In the genomic region with DNA sequence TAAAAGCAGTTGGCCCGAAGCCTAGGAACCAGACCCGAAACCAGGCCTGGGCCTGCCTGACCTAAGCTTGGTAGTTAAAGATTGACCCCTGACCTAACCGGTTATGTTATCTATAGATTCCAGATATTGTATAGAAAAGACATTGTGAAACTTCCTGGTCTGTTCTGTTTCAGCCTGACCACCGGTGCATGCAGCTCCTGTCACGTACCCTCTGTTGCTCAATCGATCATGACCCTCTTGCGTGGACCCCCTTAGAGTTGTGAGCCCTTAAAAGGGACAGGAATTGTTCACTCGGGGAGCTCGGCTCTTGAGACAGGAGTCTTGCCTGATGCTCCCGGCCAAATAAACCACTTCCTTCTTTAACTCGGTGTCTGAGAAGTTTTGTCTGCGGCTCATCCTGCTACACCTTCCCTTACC, we compare ENCODE assay signal across 1 cellular context.
TF ChIP-seq lines count a peak whose summit lies in the region.

No MANE protein-coding gene starts in this region.

TF ChIP-seq in GM12878, 131 proteins besides CTCF, POLR2A, EP300 and RAD21:
- TF ChIP-seq BHLHE40 (IDR thresholded peaks at IDR 0.05; ENCODE audit: borderline replicate concordance in 1 of 2, low read depth in 2 of 2, low read length in 1 of 2), result peak in 1 of 2 experiments; percentile 20; a peak in 1 of 4 replicates
- peak; percentile 71 for TF ChIP-seq NR2C1 (IDR thresholded peaks at IDR 0.05)
- peak; percentile 59 for TF ChIP-seq RUNX3 (IDR thresholded peaks at IDR 0.05; ENCODE audit: low read length)
- peak; percentile 21; the same call in 1 of the 2 replicates for TF ChIP-seq BCL11A (IDR thresholded peaks at IDR 0.05; ENCODE audit: low read depth, low read length)
- TF ChIP-seq, protein P1, sequence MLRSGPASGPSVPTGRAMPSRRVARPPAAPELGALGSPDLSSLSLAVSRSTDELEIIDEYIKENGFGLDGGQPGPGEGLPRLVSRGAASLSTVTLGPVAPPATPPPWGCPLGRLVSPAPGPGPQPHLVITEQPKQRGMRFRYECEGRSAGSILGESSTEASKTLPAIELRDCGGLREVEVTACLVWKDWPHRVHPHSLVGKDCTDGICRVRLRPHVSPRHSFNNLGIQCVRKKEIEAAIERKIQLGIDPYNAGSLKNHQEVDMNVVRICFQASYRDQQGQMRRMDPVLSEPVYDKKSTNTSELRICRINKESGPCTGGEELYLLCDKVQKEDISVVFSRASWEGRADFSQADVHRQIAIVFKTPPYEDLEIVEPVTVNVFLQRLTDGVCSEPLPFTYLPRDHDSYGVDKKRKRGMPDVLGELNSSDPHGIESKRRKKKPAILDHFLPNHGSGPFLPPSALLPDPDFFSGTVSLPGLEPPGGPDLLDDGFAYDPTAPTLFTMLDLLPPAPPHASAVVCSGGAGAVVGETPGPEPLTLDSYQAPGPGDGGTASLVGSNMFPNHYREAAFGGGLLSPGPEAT (IDR thresholded peaks at IDR 0.05; ENCODE audit: low read depth), result peak; percentile 43; the same call in 1 of the 2 replicates
- TF ChIP-seq GATAD2B (conservative IDR thresholded peaks at IDR 0.05; ENCODE audit: low read depth), result peak; percentile 52
- TF ChIP-seq ATF7 (IDR thresholded peaks at IDR 0.05; ENCODE audit: low read depth), result peak; percentile 36; the same call in 1 of the 2 replicates
- peak in 1 of 2 experiments; percentile 40; a peak in 1 of 4 replicates for TF ChIP-seq ETV6 (conservative IDR thresholded peaks at IDR 0.05 in 1 of 2, IDR thresholded peaks at IDR 0.05 in 1 of 2; ENCODE audit: borderline replicate concordance in 1 of 2, low read depth in 1 of 2)
- peak; percentile 68 for TF ChIP-seq IKZF1 (conservative IDR thresholded peaks at IDR 0.05)
- 0 out of 2 replicates have a peak, but pooled peaks have one; percentile 23 for TF ChIP-seq PAX5 (IDR thresholded peaks at IDR 0.05; ENCODE audit: borderline replicate concordance, low read depth, low read length)
- peak; percentile 46 to 63 for TF ChIP-seq IKZF2 (IDR thresholded peaks at IDR 0.05)
- 0 out of 2 replicates have a peak, but pooled peaks have one; percentile 26 for TF ChIP-seq MLLT1 (IDR thresholded peaks at IDR 0.05)
- TF ChIP-seq MEF2B (IDR thresholded peaks at IDR 0.05; ENCODE audit: partially characterized antibody, poor library complexity, severe bottlenecking), result peak; percentile 29
- TF ChIP-seq, protein P2, sequence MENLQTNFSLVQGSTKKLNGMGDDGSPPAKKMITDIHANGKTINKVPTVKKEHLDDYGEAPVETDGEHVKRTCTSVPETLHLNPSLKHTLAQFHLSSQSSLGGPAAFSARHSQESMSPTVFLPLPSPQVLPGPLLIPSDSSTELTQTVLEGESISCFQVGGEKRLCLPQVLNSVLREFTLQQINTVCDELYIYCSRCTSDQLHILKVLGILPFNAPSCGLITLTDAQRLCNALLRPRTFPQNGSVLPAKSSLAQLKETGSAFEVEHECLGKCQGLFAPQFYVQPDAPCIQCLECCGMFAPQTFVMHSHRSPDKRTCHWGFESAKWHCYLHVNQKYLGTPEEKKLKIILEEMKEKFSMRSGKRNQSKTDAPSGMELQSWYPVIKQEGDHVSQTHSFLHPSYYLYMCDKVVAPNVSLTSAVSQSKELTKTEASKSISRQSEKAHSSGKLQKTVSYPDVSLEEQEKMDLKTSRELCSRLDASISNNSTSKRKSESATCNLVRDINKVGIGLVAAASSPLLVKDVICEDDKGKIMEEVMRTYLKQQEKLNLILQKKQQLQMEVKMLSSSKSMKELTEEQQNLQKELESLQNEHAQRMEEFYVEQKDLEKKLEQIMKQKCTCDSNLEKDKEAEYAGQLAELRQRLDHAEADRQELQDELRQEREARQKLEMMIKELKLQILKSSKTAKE (IDR thresholded peaks at IDR 0.05; ENCODE audit: low read depth, poor library complexity, severe bottlenecking), result peak; percentile 39
- TF ChIP-seq FOXM1 (IDR thresholded peaks at IDR 0.05; ENCODE audit: low read depth, low read length), result peak; percentile 25; the same call in 1 of the 2 replicates
- 0 out of 2 replicates have a peak, but pooled peaks have one; percentile 18 for TF ChIP-seq EED (IDR thresholded peaks at IDR 0.05; ENCODE audit: low read depth)
- TF ChIP-seq SPI1 (IDR thresholded peaks at IDR 0.05; ENCODE audit: borderline replicate concordance, insufficient read depth, low read depth, low read length), result peak; percentile 36; the same call in 1 of the 2 replicates
- peak; percentile 55 for TF ChIP-seq MTA2 (IDR thresholded peaks at IDR 0.05; ENCODE audit: low read depth)
- peak; percentile 94 for TF ChIP-seq NR2F1 (conservative IDR thresholded peaks at IDR 0.05)
- TF ChIP-seq, protein P3, sequence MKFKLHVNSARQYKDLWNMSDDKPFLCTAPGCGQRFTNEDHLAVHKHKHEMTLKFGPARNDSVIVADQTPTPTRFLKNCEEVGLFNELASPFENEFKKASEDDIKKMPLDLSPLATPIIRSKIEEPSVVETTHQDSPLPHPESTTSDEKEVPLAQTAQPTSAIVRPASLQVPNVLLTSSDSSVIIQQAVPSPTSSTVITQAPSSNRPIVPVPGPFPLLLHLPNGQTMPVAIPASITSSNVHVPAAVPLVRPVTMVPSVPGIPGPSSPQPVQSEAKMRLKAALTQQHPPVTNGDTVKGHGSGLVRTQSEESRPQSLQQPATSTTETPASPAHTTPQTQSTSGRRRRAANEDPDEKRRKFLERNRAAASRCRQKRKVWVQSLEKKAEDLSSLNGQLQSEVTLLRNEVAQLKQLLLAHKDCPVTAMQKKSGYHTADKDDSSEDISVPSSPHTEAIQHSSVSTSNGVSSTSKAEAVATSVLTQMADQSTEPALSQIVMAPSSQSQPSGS (IDR thresholded peaks at IDR 0.05; ENCODE audit: low read length), result peak; percentile 20; the same call in 1 of the 2 replicates
- TF ChIP-seq, protein P4, sequence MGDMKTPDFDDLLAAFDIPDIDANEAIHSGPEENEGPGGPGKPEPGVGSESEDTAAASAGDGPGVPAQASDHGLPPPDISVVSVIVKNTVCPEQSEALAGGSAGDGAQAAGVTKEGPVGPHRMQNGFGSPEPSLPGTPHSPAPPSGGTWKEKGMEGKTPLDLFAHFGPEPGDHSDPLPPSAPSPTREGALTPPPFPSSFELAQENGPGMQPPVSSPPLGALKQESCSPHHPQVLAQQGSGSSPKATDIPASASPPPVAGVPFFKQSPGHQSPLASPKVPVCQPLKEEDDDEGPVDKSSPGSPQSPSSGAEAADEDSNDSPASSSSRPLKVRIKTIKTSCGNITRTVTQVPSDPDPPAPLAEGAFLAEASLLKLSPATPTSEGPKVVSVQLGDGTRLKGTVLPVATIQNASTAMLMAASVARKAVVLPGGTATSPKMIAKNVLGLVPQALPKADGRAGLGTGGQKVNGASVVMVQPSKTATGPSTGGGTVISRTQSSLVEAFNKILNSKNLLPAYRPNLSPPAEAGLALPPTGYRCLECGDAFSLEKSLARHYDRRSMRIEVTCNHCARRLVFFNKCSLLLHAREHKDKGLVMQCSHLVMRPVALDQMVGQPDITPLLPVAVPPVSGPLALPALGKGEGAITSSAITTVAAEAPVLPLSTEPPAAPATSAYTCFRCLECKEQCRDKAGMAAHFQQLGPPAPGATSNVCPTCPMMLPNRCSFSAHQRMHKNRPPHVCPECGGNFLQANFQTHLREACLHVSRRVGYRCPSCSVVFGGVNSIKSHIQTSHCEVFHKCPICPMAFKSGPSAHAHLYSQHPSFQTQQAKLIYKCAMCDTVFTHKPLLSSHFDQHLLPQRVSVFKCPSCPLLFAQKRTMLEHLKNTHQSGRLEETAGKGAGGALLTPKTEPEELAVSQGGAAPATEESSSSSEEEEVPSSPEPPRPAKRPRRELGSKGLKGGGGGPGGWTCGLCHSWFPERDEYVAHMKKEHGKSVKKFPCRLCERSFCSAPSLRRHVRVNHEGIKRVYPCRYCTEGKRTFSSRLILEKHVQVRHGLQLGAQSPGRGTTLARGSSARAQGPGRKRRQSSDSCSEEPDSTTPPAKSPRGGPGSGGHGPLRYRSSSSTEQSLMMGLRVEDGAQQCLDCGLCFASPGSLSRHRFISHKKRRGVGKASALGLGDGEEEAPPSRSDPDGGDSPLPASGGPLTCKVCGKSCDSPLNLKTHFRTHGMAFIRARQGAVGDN (IDR thresholded peaks at IDR 0.05), result peak; percentile 62; the same call in 1 of the 2 replicates
